In genomic region chr17:2101448-2102257, GRCh38 we compare ENCODE assay signal across 8 cellular contexts. TPM values are rescaled to one million over a fixed set of nuclear protein-coding genes. Genes with fewer than 3 reads are reported as not detected.
DNase-seq lines count a peak whose midpoint lies in the region; ATAC-seq and FAIRE-seq lines count a peak whose summit lies in the region.

No MANE protein-coding gene starts in this region.

- H3K27me3 Mint-ChIP-seq in T-helper 1 cell treated with Interleukin-12 subunit alpha and Interleukin-12 subunit beta and Interleukin-4 antibody, amounts not matched to agents 30 μg/mL and 1 μg/mL, for 36 hours (ENCODE audit: low read depth), result no peaks in the 10 kb centered on the region
- H3K27me3 Mint-ChIP-seq in central memory CD8-positive, alpha-beta T cell, result no peaks in the 10 kb centered on the region

- no peak overlapping the region for H2AK5ac ChIP-seq in mesenchymal stem cell (ENCODE audit: low read length, severe bottlenecking)

- H3K36me3 ChIP-seq in mesenchymal stem cell (ENCODE audit: control insufficient read depth in 1 of 2, insufficient read depth in 2 of 2, low read depth in 1 of 2, low read length in 2 of 2), result peaks cover 3 to 7% of the 10 kb centered on the region in 2 experiments

- H3K18ac ChIP-seq in mesenchymal stem cell (ENCODE audit: low read depth in 1 of 2, low read length in 2 of 2), result no peak overlapping the region

- H3K4me1 Mint-ChIP-seq in T-helper 1 cell treated with Interleukin-12 subunit alpha and Interleukin-12 subunit beta and Interleukin-4 antibody, amounts not matched to agents 30 μg/mL and 1 μg/mL, for 36 hours (ENCODE audit: low read depth), result peaks cover 42% of the 10 kb centered on the region
- peaks cover 7% of the 10 kb centered on the region for H3K4me1 Mint-ChIP-seq in central memory CD8-positive, alpha-beta T cell

- peaks cover 7% of the 10 kb centered on the region for H3K36me3 Mint-ChIP-seq in T-helper 1 cell treated with Interleukin-12 subunit alpha and Interleukin-12 subunit beta and Interleukin-4 antibody, amounts not matched to agents 30 μg/mL and 1 μg/mL, for 36 hours (ENCODE audit: low read depth)
- H3K36me3 Mint-ChIP-seq in central memory CD8-positive, alpha-beta T cell (ENCODE audit: insufficient read depth), result peaks cover 2% of the 10 kb centered on the region

- ATAC-seq in central memory CD8-positive, alpha-beta T cell (replicated peaks; ENCODE audit: extremely low read depth, poor library complexity, severe bottlenecking), result peak; percentile 60
- no peak for ATAC-seq in HG02885 (IDR thresholded peaks at IDR 0.05; ENCODE audit: poor library complexity, unreplicated experiment)
- ATAC-seq in HG02588 (IDR thresholded peaks at IDR 0.05; ENCODE audit: unreplicated experiment), result no peak

- no peaks in the 10 kb centered on the region for H3K9me3 Mint-ChIP-seq in T-helper 1 cell treated with Interleukin-12 subunit alpha and Interleukin-12 subunit beta and Interleukin-4 antibody, amounts not matched to agents 30 μg/mL and 1 μg/mL, for 36 hours
- no peaks in the 10 kb centered on the region for H3K9me3 Mint-ChIP-seq in central memory CD8-positive, alpha-beta T cell

- H2BK12ac ChIP-seq in mesenchymal stem cell (ENCODE audit: low read length in 2 of 2), result no peak overlapping the region

- H2BK15ac ChIP-seq in mesenchymal stem cell (ENCODE audit: low read depth, poor library complexity, severe bottlenecking), result no peak overlapping the region

- H3K4me3 Mint-ChIP-seq in T-helper 1 cell treated with Interleukin-12 subunit alpha and Interleukin-12 subunit beta and Interleukin-4 antibody, amounts not matched to agents 30 μg/mL and 1 μg/mL, for 36 hours, result peak overlapping the region; percentile 27
- H3K4me3 Mint-ChIP-seq in central memory CD8-positive, alpha-beta T cell, result no peak overlapping the region

- H3K14ac ChIP-seq in mesenchymal stem cell (ENCODE audit: low read length in 2 of 2), result no peak overlapping the region

- H3K4ac ChIP-seq in mesenchymal stem cell (ENCODE audit: low read depth in 1 of 2, low read length in 2 of 2), result no peak overlapping the region

- no peak overlapping the region for H3K27ac ChIP-seq in mesenchymal stem cell (ENCODE audit: low read length, poor library complexity, severe bottlenecking)

- no peak overlapping the region for H2BK120ac ChIP-seq in mesenchymal stem cell (ENCODE audit: low read depth, low read length)

- no peak for DNase-seq in HTR-8/SVneo (ENCODE audit: insufficient read length, low spot score)
- peak in 1 of 2 donors; percentile 20 for DNase-seq in central memory CD8-positive, alpha-beta T cell (ENCODE audit: low spot score in 2 of 2)
- DNase-seq in stimulated activated CD4-positive, alpha-beta T cell treated with anti-CD3 and anti-CD28 coated beads, Interleukin-2, amount 100 ng/mL, for 24 hours, result peak; percentile 31 to 56
- DNase-seq in mesenchymal stem cell, result no peak
- DNase-seq in SW 1271 (lab: John Stamatoyannopoulos, UW), result no peak

- H4K91ac ChIP-seq in mesenchymal stem cell (ENCODE audit: low read length), result no peak overlapping the region

- peak overlapping the region; percentile 67 for H3K27ac Mint-ChIP-seq in T-helper 1 cell treated with Interleukin-12 subunit alpha and Interleukin-12 subunit beta and Interleukin-4 antibody, amounts not matched to agents 30 μg/mL and 1 μg/mL, for 36 hours
- H3K27ac Mint-ChIP-seq in central memory CD8-positive, alpha-beta T cell (ENCODE audit: low read depth), result no peak overlapping the region

- H2AFZ ChIP-seq in mesenchymal stem cell (ENCODE audit: low read depth, low read length), result no peak overlapping the region

- no peaks in the 10 kb centered on the region for H3K27me3 ChIP-seq in mesenchymal stem cell (ENCODE audit: control insufficient read depth in 1 of 2, insufficient read depth in 1 of 2, low read length in 2 of 2)

- H3K9ac ChIP-seq in mesenchymal stem cell (ENCODE audit: low read length), result no peak overlapping the region

- H4K8ac ChIP-seq in mesenchymal stem cell (ENCODE audit: low read length), result no peak overlapping the region

- no peak overlapping the region for H2BK5ac ChIP-seq in mesenchymal stem cell (ENCODE audit: low read depth, low read length, poor library complexity, severe bottlenecking)

- H3K79me1 ChIP-seq in mesenchymal stem cell (replicated peaks; ENCODE audit: low read length, poor library complexity, severe bottlenecking), result peaks cover 31% of the 10 kb centered on the region

- H3K23ac ChIP-seq in mesenchymal stem cell (ENCODE audit: low read length in 2 of 2), result no peak overlapping the region

- no peak overlapping the region for H3K4me2 ChIP-seq in mesenchymal stem cell (ENCODE audit: low read length, poor library complexity, severe bottlenecking)

- 96% methylated on average over 15 of the region's 15 CpGs for WGBS in mesenchymal stem cell

- peak; percentile 68 for FAIRE-seq in HTR-8/SVneo (lab: Jason Lieb, UNC)

- H3K4me1 ChIP-seq in mesenchymal stem cell (ENCODE audit: control insufficient read depth, insufficient read depth, low read depth, low read length), result no peaks in the 10 kb centered on the region

- H3K4me3 ChIP-seq in mesenchymal stem cell (ENCODE audit: insufficient read depth in 1 of 2, low read depth in 1 of 2, low read length in 2 of 2), result no peak overlapping the region

- H3K9me3 ChIP-seq in mesenchymal stem cell (ENCODE audit: control insufficient read depth, low read length), result no peaks in the 10 kb centered on the region

RNA-seq across cellular contexts. Expression of gene HIC1, which starts 46.8 kb away (rescaled TPM):
- 25.3 TPM for polyA plus RNA-seq in mesenchymal stem cell (2013, experiment 1 of 2)
- polyA plus RNA-seq in mesenchymal stem cell (2013, experiment 2 of 2), result 23.9 TPM

RNA-seq across cellular contexts. Expression of gene OVCA2, which starts 59.8 kb away (rescaled TPM):
- 72.1 TPM for polyA plus RNA-seq in mesenchymal stem cell (2013, experiment 1 of 2)
- 72.9 TPM for polyA plus RNA-seq in mesenchymal stem cell (2013, experiment 2 of 2)

Comparison
In these comparisons a context has a peak if more than half of its experiments do, and no peak if none do; other contexts are left out.
1. DNase-seq: peak in stimulated activated CD4-positive, alpha-beta T cell treated with anti-CD3 and anti-CD28 coated beads, Interleukin-2, amount 100 ng/mL, for 24 hours (2 of 2); none in HTR-8/SVneo (single experiment), mesenchymal stem cell (single experiment) and SW 1271 (0 of 2).